In the genomic region with DNA sequence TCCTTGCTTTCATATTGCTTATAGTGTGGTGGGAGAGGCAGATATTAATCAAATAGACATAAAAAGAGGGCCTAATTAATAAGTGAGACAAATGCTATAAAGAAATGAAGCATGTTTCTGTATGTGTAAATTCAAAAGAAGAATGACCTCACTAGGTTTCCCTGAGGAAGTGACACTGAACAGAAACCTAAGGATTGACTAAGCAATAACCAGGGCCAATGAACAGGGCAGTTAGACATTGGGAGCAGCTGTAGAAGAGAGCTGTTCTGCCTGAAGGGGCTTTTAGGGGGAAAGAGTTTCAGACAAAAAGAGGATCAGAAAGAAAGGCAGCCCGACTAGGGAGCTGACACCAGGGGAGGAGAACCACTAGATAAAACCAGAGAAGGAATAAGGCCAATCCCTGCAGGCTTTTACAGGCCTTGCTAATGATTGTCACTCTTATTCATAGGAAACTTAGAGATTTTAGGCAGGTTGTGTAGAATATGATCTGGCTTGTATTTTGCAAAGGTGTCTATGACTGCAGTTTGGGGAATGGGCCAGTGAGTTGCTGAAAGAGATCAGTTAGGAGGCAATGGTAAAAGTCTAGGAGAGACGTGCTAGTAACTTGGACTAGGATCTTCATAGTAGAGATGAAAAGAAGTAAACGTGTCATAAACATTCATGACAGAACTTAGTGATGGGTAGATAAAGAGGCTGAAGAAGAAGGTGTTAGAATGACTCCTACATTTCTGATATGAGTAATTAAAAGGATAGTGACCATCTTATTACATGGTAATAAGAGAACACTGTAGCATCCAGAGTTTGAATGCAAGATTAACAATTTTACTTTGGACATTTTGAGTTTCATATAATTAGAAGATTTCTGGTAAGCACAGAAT, we compare ENCODE assay signal across 9 cellular contexts. TPM values are rescaled to one million over a fixed set of nuclear protein-coding genes. Genes with fewer than 3 reads are reported as not detected.
DNase-seq lines count a peak whose midpoint lies in the region; ATAC-seq and TF ChIP-seq lines count a peak whose summit lies in the region.
"Had no signal": no experiment of that assay in that cellular context is flagged by ENCODE, and none has a peak within 500 bp of the region (broad histone marks: within the 10 kb centered on the region; RNA-seq: fewer than 3 reads in every experiment).

No MANE protein-coding gene starts in this region.

- H3K36me3 ChIP-seq in left ventricle myocardium inferior: no peaks in the 10 kb centered on the region

- H3K9me3 ChIP-seq in left ventricle myocardium inferior (replicated peaks): no peaks in the 10 kb centered on the region

- H3K36me3 Mint-ChIP-seq in activated T-helper 17 cell treated with anti-CD3 and anti-CD28 coated beads, Interleukin-2, amount 50 U/mL, for 72 hours (ENCODE audit: low read depth): no peaks in the 10 kb centered on the region

- no peaks in the 10 kb centered on the region for H3K27me3 Mint-ChIP-seq in activated T-helper 17 cell treated with anti-CD3 and anti-CD28 coated beads, Interleukin-2, amount 50 U/mL, for 72 hours

- peak overlapping the region; percentile 3 for H3K4me3 Mint-ChIP-seq in activated T-helper 17 cell treated with anti-CD3 and anti-CD28 coated beads, Interleukin-2, amount 50 U/mL, for 72 hours

- H3K4me3 ChIP-seq in left ventricle myocardium inferior: no peak overlapping the region

- H3K27ac ChIP-seq in left ventricle myocardium inferior (replicated peaks): no peak overlapping the region

- no peaks in the 10 kb centered on the region for H3K27me3 ChIP-seq in left ventricle myocardium inferior (ENCODE audit: low read depth)

- intact Hi-C loops in left ventricle myocardium inferior (cut with micrococcal nuclease): no loop called here

- H3K4me1 ChIP-seq in left ventricle myocardium inferior: no peaks in the 10 kb centered on the region

- peak; percentile 97 for ATAC-seq in HG02938 (IDR thresholded peaks at IDR 0.05; ENCODE audit: unreplicated experiment)
- ATAC-seq in activated T-helper 17 cell treated with anti-CD3 and anti-CD28 coated beads, Interleukin-2, amount 50 U/mL, for 72 hours (replicated peaks): peak; percentile 98
- no peak for ATAC-seq in omental fat pad (ENCODE audit: low FRiP score)

- peak overlapping the region; percentile 37 for H3K27ac Mint-ChIP-seq in activated T-helper 17 cell treated with anti-CD3 and anti-CD28 coated beads, Interleukin-2, amount 50 U/mL, for 72 hours

- no peak for TF ChIP-seq CTCF in GM10266 (IDR thresholded peaks at IDR 0.05; ENCODE audit: control insufficient read depth, insufficient read depth, low read depth, missing control alignments)
- TF ChIP-seq CTCF in left ventricle myocardium inferior (IDR thresholded peaks at IDR 0.05; ENCODE audit: borderline replicate concordance): no peak
- TF ChIP-seq CTCF in omental fat pad (IDR thresholded peaks at IDR 0.05): no peak

- H3K9me3 Mint-ChIP-seq in activated T-helper 17 cell treated with anti-CD3 and anti-CD28 coated beads, Interleukin-2, amount 50 U/mL, for 72 hours: no peaks in the 10 kb centered on the region

- peak; percentile 50 for DNase-seq in GM10266 (ENCODE audit: extremely low spot score)
- DNase-seq in GM19240 (ENCODE audit: insufficient read length, low spot score): peak; percentile 39
- DNase-seq in NCI-H2029 (lab: John Stamatoyannopoulos, UW): no peak
- no peak for DNase-seq in left ventricle myocardium inferior
- no peak for DNase-seq in omental fat pad (ENCODE audit: low spot score)
- DNase-seq in SW480 (ENCODE audit: low spot score): no peak
- DNase-seq: hypothalamus had no signal

- H3K4me1 Mint-ChIP-seq in activated T-helper 17 cell treated with anti-CD3 and anti-CD28 coated beads, Interleukin-2, amount 50 U/mL, for 72 hours: peaks cover 8% of the 10 kb centered on the region

RNA-seq across cellular contexts. Expression of a gene that starts 26.8 kb away (rescaled TPM):
- total RNA-seq in activated T-helper 17 cell treated with anti-CD3 and anti-CD28 coated beads, Interleukin-2, amount 50 U/mL, for 72 hours: 10 to 100 TPM; 81.6 to 98.4 TPM
- total RNA-seq in left ventricle myocardium inferior (3.3 TPM), omental fat pad (100 to 1,000 TPM in 2 of 4 donors, 10 to 100 TPM in 2; 58.3 to 318 (median 104) TPM)

Comparison
In these comparisons a context has a peak if more than half of its experiments do, and no peak if none do; other contexts are left out.
1. DNase-seq: peak in GM10266 (single experiment) and GM19240 (single experiment); none in NCI-H2029 (single experiment), left ventricle myocardium inferior (single experiment), omental fat pad (single experiment) and SW480 (single experiment).
2. RNA of a gene that starts 26.8 kb away (total RNA-seq): 58.3 to 318 TPM in omental fat pad and 81.6 to 98.4 TPM in activated T-helper 17 cell treated with anti-CD3 and anti-CD28 coated beads, Interleukin-2, amount 50 U/mL, for 72 hours; 3.3 TPM in left ventricle myocardium inferior (single experiment); every median in the first group is over 10 times any median in the second.